Comparison of ENCODE assay signal across 30 cellular contexts in genomic region chr2:198325359-198325758, GRCh38.
DNase-seq lines count a peak whose midpoint lies in the region; ATAC-seq and TF ChIP-seq lines count a peak whose summit lies in the region.
"Had no signal": no experiment of that assay in that cellular context is flagged by ENCODE, and none has a peak within 500 bp of the region (broad histone marks: within the 10 kb centered on the region; RNA-seq: fewer than 3 reads in every experiment).

No MANE protein-coding gene starts in this region.

- no peaks in the 10 kb centered on the region for H3K4me1 ChIP-seq in RWPE2 (ENCODE audit: insufficient read depth, poor library complexity, severe bottlenecking)
- H3K4me1 ChIP-seq: upper lobe of right lung had no signal

- H3K27me3 ChIP-seq in RWPE2 (ENCODE audit: insufficient read depth, poor library complexity, severe bottlenecking) (no peaks in the 10 kb centered on the region), kidney epithelial cell (ENCODE audit: control insufficient read depth, insufficient read depth, low read length) (no peaks in the 10 kb centered on the region)
- H3K27me3 ChIP-seq: ovary had no signal

- no peak overlapping the region for H3K4me3 ChIP-seq in RWPE2 (ENCODE audit: severe bottlenecking)
- H3K4me3 ChIP-seq in kidney epithelial cell (ENCODE audit: low read depth, low read length): no peak overlapping the region
- H3K4me3 ChIP-seq: ovary, PC-9, upper lobe of right lung had no signal

- TF ChIP-seq CTCF in RWPE2 (IDR thresholded peaks at IDR 0.05; ENCODE audit: poor library complexity, severe bottlenecking) (no peak), kidney epithelial cell (IDR thresholded peaks at IDR 0.05; ENCODE audit: insufficient read depth, low read length, poor library complexity, severe bottlenecking) (no peak)

- no peaks in the 10 kb centered on the region for H3K36me3 ChIP-seq in RWPE2 (ENCODE audit: low read depth)
- H3K36me3 ChIP-seq in kidney epithelial cell (ENCODE audit: control insufficient read depth, insufficient read depth, low read length): no peaks in the 10 kb centered on the region
- H3K36me3 ChIP-seq: ovary, upper lobe of right lung had no signal

- DNase-seq in NK-92 treated with Interleukin-12 subunit alpha and Interleukin-12 subunit beta, amount 100 ng/mL, for 24 hours (lab: John Stamatoyannopoulos, UW): peak; percentile 3
- no peak for DNase-seq in NK-92 (lab: John Stamatoyannopoulos, UW; ENCODE audit: unreplicated experiment)
- peak; percentile 17 for DNase-seq in A172 (ENCODE audit: low spot score)
- no peak for DNase-seq in RWPE2 (ENCODE audit: low spot score)
- DNase-seq in kidney epithelial cell (ENCODE audit: low read depth): peak; percentile 32
- no peak for DNase-seq in GDM1 (lab: John Stamatoyannopoulos, UW)
- DNase-seq in stimulated activated CD4-positive, alpha-beta T cell treated with anti-CD3 and anti-CD28 coated beads, Interleukin-4, amount 100 ng/mL, for 1 hour: no peak
- DNase-seq in COR-L47 (lab: John Stamatoyannopoulos, UW): no peak
- DNase-seq: 8988T; activated CD4-positive, CD25-positive, alpha-beta regulatory T cell treated with anti-CD3 and anti-CD28 coated beads, Interleukin-2, amount 50 U/mL, for 72 hours; activated CD8-positive, alpha-beta memory T cell treated with anti-CD3 and anti-CD28 coated beads for 24 hours; activated naive CD4-positive, alpha-beta T cell treated with anti-CD3 and anti-CD28 coated beads, Interleukin-2, amount 10 ng/mL, durations not matched to agents 7 days and 5 days; aorta; Calu3; DND-41; HFFc6; hippocampal formation; mesenchymal stem cell; NCI-H1105; NCI-H1930; NCI-H2171 treated with DMSO at 0.1 percent for 48 hours; NCI-H510A treated with DMSO at 0.1 percent for 48 hours; ovary; PC-9; Right ventricle myocardium superior; stimulated activated naive CD4-positive, alpha-beta T cell; T-helper 2 cell; upper lobe of right lung had no signal

- no peak overlapping the region for H3K27ac ChIP-seq in RWPE2 (ENCODE audit: poor library complexity, severe bottlenecking)
- H3K27ac ChIP-seq: ovary, PC-9, upper lobe of right lung had no signal

- H3K9me3 ChIP-seq in RWPE2 (ENCODE audit: severe bottlenecking): no peaks in the 10 kb centered on the region
- H3K9me3 ChIP-seq: ovary, upper lobe of right lung had no signal

- ATAC-seq in RWPE2 (ENCODE audit: low read depth): peak; percentile 53; the same call in 2 of the 3 replicates
- ATAC-seq: left lobe of liver, SK-N-SH treated with all-trans-retinoic acid at 6 μM for 48 hours, upper lobe of right lung had no signal

Comparison
In these comparisons a context has a peak if more than half of its experiments do, and no peak if none do; other contexts are left out.
1. DNase-seq: peak in NK-92 treated with Interleukin-12 subunit alpha and Interleukin-12 subunit beta, amount 100 ng/mL, for 24 hours (single experiment), A172 (single experiment) and kidney epithelial cell (single experiment); none in NK-92 (single experiment), RWPE2 (single experiment), GDM1 (single experiment), stimulated activated CD4-positive, alpha-beta T cell treated with anti-CD3 and anti-CD28 coated beads, Interleukin-4, amount 100 ng/mL, for 1 hour (single experiment) and COR-L47 (single experiment).